Comparison of ENCODE assay signal across 9 cellular contexts in the genomic region with DNA sequence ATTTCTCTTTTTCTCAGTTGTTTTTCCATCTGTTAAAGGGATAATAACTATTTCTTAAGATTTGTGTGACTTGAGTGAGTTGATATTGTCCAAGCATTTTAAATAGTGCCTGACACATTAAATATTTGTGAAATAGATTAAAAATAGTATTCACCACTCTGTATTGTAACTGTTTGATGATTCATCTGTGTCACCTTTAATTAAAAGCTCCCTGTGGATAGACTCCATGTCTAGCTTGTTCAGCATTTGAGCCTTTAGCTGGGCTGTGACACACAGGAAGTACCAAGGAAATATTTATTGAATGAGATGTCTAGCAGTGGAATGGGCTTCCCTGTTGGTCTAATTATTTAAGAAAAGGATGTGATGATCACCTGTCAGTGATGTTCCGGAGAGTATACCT. TPM values are rescaled to one million over a fixed set of nuclear protein-coding genes. Genes with fewer than 3 reads are reported as not detected.
A peak's percentile ranks its signal among the peaks of the same experiment; 100 is the strongest.
DNase-seq lines count a peak whose midpoint lies in the region; FAIRE-seq and TF ChIP-seq lines count a peak whose summit lies in the region.
"Had no signal": no experiment of that assay in that cellular context is flagged by ENCODE, and none has a peak within 500 bp of the region (broad histone marks: within the 10 kb centered on the region; RNA-seq: fewer than 3 reads in every experiment).

No MANE protein-coding gene starts in this region.

- H3F3A ChIP-seq in PC-9 (ENCODE audit: insufficient read depth, low read depth): peaks cover 4% of the 10 kb centered on the region; the same call in 1 of the 2 replicates

- H2AFZ ChIP-seq in PC-9: no peak overlapping the region

- H3K4me3 ChIP-seq in PC-9: no peak overlapping the region
- peak overlapping the region in 2 of 4 donors; percentile 66 to 68 for H3K4me3 ChIP-seq in esophagus muscularis mucosa
- H3K4me3 ChIP-seq in small intestine (ENCODE audit: low read depth in 1 of 2, low read length in 2 of 2): no peak overlapping the region
- H3K4me3 ChIP-seq in H7 (ENCODE audit: insufficient read depth, low read depth, low read length): no peak overlapping the region

- no TSS peak for BruUV-seq in PC-9 (replicated peaks; lab: Mats Ljungman, UMichigan)

- 75% methylated on average over 1 of the region's 1 CpG for WGBS in esophagus muscularis mucosa
- WGBS in small intestine, 3 donors: 72 to 89% (median 80%) methylated on average over 1 of the region's 1 CpG

- H3K9me2 ChIP-seq in PC-9 (ENCODE audit: insufficient read depth): no peaks in the 10 kb centered on the region

- DNase-seq in GM18507 (ENCODE audit: extremely low spot score, insufficient read length, low read depth) (no peak), PC-9 (peak; percentile 3 to 68), esophagus muscularis mucosa (ENCODE audit: extremely low spot score) (no peak), small intestine (peak; percentile 10), GF-D8 (lab: John Stamatoyannopoulos, UW) (no peak), HK-2 (ENCODE audit: unreplicated experiment) (no peak), H7 (no peak)
- DNase-seq: stimulated activated CD4-positive, alpha-beta T cell treated with anti-CD3 and anti-CD28 coated beads, Interleukin-12 subunit alpha, Interleukin-12 subunit beta, amount 100 ng/mL, for 4 hours had no signal

- no peak for TF ChIP-seq CTCF in PC-9 (conservative IDR thresholded peaks at IDR 0.05)
- no peak for TF ChIP-seq CTCF in esophagus muscularis mucosa (IDR thresholded peaks at IDR 0.05)

- intact Hi-C loops in PC-9 (cut with micrococcal nuclease; ENCODE audit: unreplicated experiment) (no loop called here), esophagus muscularis mucosa (cut with DNase I) (loop anchor here (5.0 to 10.0 kb wide), 2 partner anchors 57 to 116 kb away; a partner anchor contains a TSS)

- no peaks in the 10 kb centered on the region for H4K20me1 ChIP-seq in PC-9 (ENCODE audit: insufficient read depth)

- no peak for TF ChIP-seq POLR2A in esophagus muscularis mucosa (IDR thresholded peaks at IDR 0.05; ENCODE audit: low read depth)

- FAIRE-seq in GM18507 (lab: Jason Lieb, UNC) (peak; percentile 21), small intestine (lab: Jason Lieb, UNC) (no peak)
- FAIRE-seq: frontal cortex had no signal

- peaks cover 21% of the 10 kb centered on the region for H3K4me1 ChIP-seq in PC-9 (replicated peaks; ENCODE audit: insufficient read depth)
- H3K4me1 ChIP-seq in esophagus muscularis mucosa: peaks cover 23 to 33% (median 32%) of the 10 kb centered on the region in 4 donors
- H3K4me1 ChIP-seq in small intestine (ENCODE audit: control insufficient read depth in 2 of 2, insufficient read depth in 1 of 2, low read depth in 1 of 2, low read length in 1 of 2): peaks cover 0 to 3% of the 10 kb centered on the region in 2 donors

- peak overlapping the region; percentile 48 for H3K27ac ChIP-seq in PC-9
- peak overlapping the region; percentile 85 to 93 (median 88) for H3K27ac ChIP-seq in esophagus muscularis mucosa (replicated peaks in 1 of 4)
- H3K27ac ChIP-seq in small intestine (ENCODE audit: low read depth in 1 of 2, low read length in 1 of 2): peak overlapping the region in 1 of 2 donors; percentile 45

- 0 out of 2 replicates have a peak, but pooled peaks cover 4% of the 10 kb centered on the region for H3K79me2 ChIP-seq in PC-9 (ENCODE audit: low read depth)

- TF ChIP-seq EP300 in esophagus muscularis mucosa (IDR thresholded peaks at IDR 0.05): no peak

- CTCF ChIA-PET in PC-9 (lab: Charles Lee): interaction anchor here (0.7 kb wide), 1 partner anchor 92 kb away, joined by 3 read pairs; a partner anchor contains a TSS

- peak overlapping the region; percentile 37 for H3K4me2 ChIP-seq in PC-9

- H3K9me3 ChIP-seq in PC-9 (ENCODE audit: insufficient read depth, low read depth) (no peaks in the 10 kb centered on the region), esophagus muscularis mucosa (no peaks in the 10 kb centered on the region), small intestine (ENCODE audit: control insufficient read depth, low read depth) (no peaks in the 10 kb centered on the region)

- H3K27me3 ChIP-seq in PC-9 (ENCODE audit: insufficient read depth, low read depth) (no peaks in the 10 kb centered on the region), esophagus muscularis mucosa (no peaks in the 10 kb centered on the region), small intestine (ENCODE audit: control insufficient read depth in 2 of 2, insufficient read depth in 2 of 2, low read length in 2 of 2) (no peaks in the 10 kb centered on the region), H7 (ENCODE audit: control insufficient read depth, insufficient read depth, low read length) (no peaks in the 10 kb centered on the region; the same call in 1 of the 2 replicates)

- POLR2A ChIA-PET in PC-9 (lab: Charles Lee; ENCODE audit: unreplicated experiment): no interaction called here

- H3K36me3 ChIP-seq in PC-9 (ENCODE audit: low read depth) (no peaks in the 10 kb centered on the region), esophagus muscularis mucosa (no peaks in the 10 kb centered on the region), small intestine (ENCODE audit: control insufficient read depth in 2 of 2, insufficient read depth in 2 of 2, low read length in 2 of 2) (no peaks in the 10 kb centered on the region), H7 (replicated peaks; ENCODE audit: control insufficient read depth, insufficient read depth, low read length) (no peaks in the 10 kb centered on the region)

RNA-seq across cellular contexts. Expression of a gene that starts 1.8 kb away (rescaled TPM):
- 0.30 TPM in 1 of 2 replicates, not detected in the other for total RNA-seq in PC-9 (2021)
- total RNA-seq in esophagus muscularis mucosa: 1 to 10 TPM in 2 of 4 donors, under 1 TPM in 2; 0.17 to 4.5 (median 1.0) TPM
- polyA plus RNA-seq in small intestine: under 1 TPM in 1 of 3 donors, not detected in 2; 0.46 TPM
- total RNA-seq in H7 (2014; rRNA removed; shearing (Covaris generic)): not detected in 2 replicates

RNA-seq across cellular contexts. Expression of a gene that starts 54.6 kb away (rescaled TPM):
- total RNA-seq in PC-9 (2021): not detected in 2 replicates
- not detected for total RNA-seq in esophagus muscularis mucosa
- not detected for polyA plus RNA-seq in small intestine
- 12.8 and 17.6 TPM in 2 replicates for total RNA-seq in H7 (2014; rRNA removed; shearing (Covaris generic))

RNA-seq across cellular contexts. Expression of a gene that starts 58.9 kb away (rescaled TPM):
- 18.9 and 19.8 TPM in 2 replicates for total RNA-seq in PC-9 (2021)
- total RNA-seq in esophagus muscularis mucosa: 10 to 100 TPM in 2 of 4 donors, 1 to 10 TPM in 2; 8.0 to 28.2 (median 10.3) TPM
- polyA plus RNA-seq in small intestine: 1 to 10 TPM in 2 of 3 donors, under 1 TPM in 1; 0.27 to 3.1 (median 1.8) TPM
- 3.2 and 5.2 TPM in 2 replicates for total RNA-seq in H7 (2014; rRNA removed; shearing (Covaris generic))

Comparison
In these comparisons a context has a peak if more than half of its experiments do, and no peak if none do; other contexts are left out.
1. DNase-seq: peak in PC-9 (2 of 2) and small intestine (single experiment); none in GM18507 (single experiment), esophagus muscularis mucosa (single experiment), GF-D8 (single experiment), HK-2 (single experiment) and H7 (single experiment).
2. RNA of a gene that starts 54.6 kb away (total RNA-seq): 12.8 to 17.6 TPM in H7; not detected in PC-9 and not detected in esophagus muscularis mucosa; every median in the first group is over 10 times any median in the second.